Comparison of ENCODE assay signal across 29 cellular contexts in genomic region chr5:146828385-146828784, GRCh38. TPM values are rescaled to one million over a fixed set of nuclear protein-coding genes. Genes with fewer than 3 reads are reported as not detected.
A peak's percentile ranks its signal among the peaks of the same experiment; 100 is the strongest.
DNase-seq lines count a peak whose midpoint lies in the region; ATAC-seq and TF ChIP-seq lines count a peak whose summit lies in the region.
"Had no signal": no experiment of that assay in that cellular context is flagged by ENCODE, and none has a peak within 500 bp of the region (broad histone marks: within the 10 kb centered on the region; RNA-seq: fewer than 3 reads in every experiment).

No MANE protein-coding gene starts in this region.

- POLR2A ChIA-PET in CD8-positive, alpha-beta memory T cell (lab: Charles Lee): no interaction called here

- peaks cover 4 to 18% (median 4%) of the 10 kb centered on the region in 3 donors for H3K4me1 Mint-ChIP-seq in CD8-positive, alpha-beta memory T cell
- H3K4me1 Mint-ChIP-seq: CD4-positive, CD25-positive, alpha-beta regulatory T cell; T-cell had no signal

- H3K27me3 ChIP-seq in WERI-Rb-1 (ENCODE audit: insufficient read depth, low read depth, severe bottlenecking): no peaks in the 10 kb centered on the region
- H3K27me3 ChIP-seq in left lung: no peaks in the 10 kb centered on the region
- H3K27me3 ChIP-seq in CD8-positive, alpha-beta memory T cell (ENCODE audit: insufficient read depth, low read length, poor library complexity, severe bottlenecking): no peaks in the 10 kb centered on the region
- H3K27me3 ChIP-seq: foreskin keratinocyte had no signal

- H3K4me1 ChIP-seq in left lung: no peaks in the 10 kb centered on the region
- no peaks in the 10 kb centered on the region for H3K4me1 ChIP-seq in CD8-positive, alpha-beta memory T cell (ENCODE audit: insufficient read depth, low read length)
- H3K4me1 ChIP-seq: foreskin keratinocyte had no signal

- intact Hi-C loops in left lung (cut with DNase I): no loop called here

- H3K27ac ChIP-seq in WERI-Rb-1 (peak overlapping the region; percentile 47), left lung (no peak overlapping the region)
- no peak overlapping the region for H3K27ac ChIP-seq in CD8-positive, alpha-beta memory T cell (ENCODE audit: low read depth, low read length)
- H3K27ac ChIP-seq: foreskin keratinocyte had no signal

- DNase-seq in D341Med (ENCODE audit: low spot score): peak; percentile 60
- DNase-seq in NCI-H1694 treated with DMSO at 0.1 percent for 48 hours (lab: John Stamatoyannopoulos, UW): peak; percentile 47
- DNase-seq in WERI-Rb-1: peak; percentile 46
- DNase-seq in left kidney (ENCODE audit: low read depth, low spot score): peak; percentile 41
- DNase-seq in SHP77 treated with DMSO at 0.1 percent for 48 hours (lab: John Stamatoyannopoulos, UW): no peak
- DNase-seq in left lung: no peak
- DNase-seq in CD8-positive, alpha-beta memory T cell: no peak
- DNase-seq: activated CD4-positive, alpha-beta T cell treated with anti-CD3 and anti-CD28 coated beads for 1 hour; activated CD8-positive, alpha-beta memory T cell treated with anti-CD3 and anti-CD28 coated beads for 24 hours; activated naive CD4-positive, alpha-beta T cell treated with Interleukin-2 at 50 U/mL for 16 hours; activated T-cell treated with anti-CD3 and anti-CD28 coated beads, Interleukin-2, amount 50 U/mL, for 48 hours; amniotic stem cell; CD4-positive, CD25-positive, alpha-beta regulatory T cell; effector CD8-positive, alpha-beta T cell; erythroblast; foreskin keratinocyte; NCI-H1092 treated with DMSO at 0.1 percent for 48 hours; NCI-H2081; NCI-H748 treated with DMSO at 0.1 percent for 48 hours; nucleus accumbens; SHP77; stimulated activated CD4-positive, alpha-beta T cell treated with anti-CD3 and anti-CD28 coated beads, Interleukin-4, amount 100 ng/mL, for 1 hour; stimulated activated naive CD4-positive, alpha-beta T cell; T-cell had no signal

- H3K4me3 Mint-ChIP-seq in CD8-positive, alpha-beta memory T cell: no peak overlapping the region
- H3K4me3 Mint-ChIP-seq: CD4-positive, CD25-positive, alpha-beta regulatory T cell; central memory CD8-positive, alpha-beta T cell; T-cell had no signal

- no peaks in the 10 kb centered on the region for H3K27me3 Mint-ChIP-seq in CD8-positive, alpha-beta memory T cell
- H3K27me3 Mint-ChIP-seq: CD4-positive, CD25-positive, alpha-beta regulatory T cell; central memory CD8-positive, alpha-beta T cell; T-cell had no signal

- no peaks in the 10 kb centered on the region for H3K9me3 Mint-ChIP-seq in CD8-positive, alpha-beta memory T cell
- H3K9me3 Mint-ChIP-seq: central memory CD8-positive, alpha-beta T cell; T-cell had no signal

- H3K9me3 ChIP-seq in WERI-Rb-1 (ENCODE audit: severe bottlenecking) (no peaks in the 10 kb centered on the region), left lung (no peaks in the 10 kb centered on the region)
- no peaks in the 10 kb centered on the region for H3K9me3 ChIP-seq in CD8-positive, alpha-beta memory T cell (ENCODE audit: low read length)
- H3K9me3 ChIP-seq: thoracic aorta had no signal

- no peaks in the 10 kb centered on the region for H3K36me3 ChIP-seq in WERI-Rb-1
- H3K36me3 ChIP-seq in left lung: no peaks in the 10 kb centered on the region
- H3K36me3 ChIP-seq in CD8-positive, alpha-beta memory T cell (ENCODE audit: insufficient read depth, low read length): no peaks in the 10 kb centered on the region
- H3K36me3 ChIP-seq: thoracic aorta had no signal

- TF ChIP-seq CTCF in WERI-Rb-1 (IDR thresholded peaks at IDR 0.05; ENCODE audit: low read depth, low read length) (no peak), left lung (IDR thresholded peaks at IDR 0.05) (no peak)

- ATAC-seq in left lung (no peak), HG03378 (IDR thresholded peaks at IDR 0.05; ENCODE audit: unreplicated experiment) (no peak)
- ATAC-seq: foreskin keratinocyte, GM12878, T-cell had no signal

- no peak overlapping the region for H3K4me3 ChIP-seq in WERI-Rb-1 (ENCODE audit: low read depth, low read length)
- H3K4me3 ChIP-seq in left lung: no peak overlapping the region
- no peak overlapping the region for H3K4me3 ChIP-seq in CD8-positive, alpha-beta memory T cell (ENCODE audit: low read length)
- H3K4me3 ChIP-seq: GM12878, thoracic aorta had no signal

- no peaks in the 10 kb centered on the region for H3K36me3 Mint-ChIP-seq in CD8-positive, alpha-beta memory T cell
- H3K36me3 Mint-ChIP-seq: CD4-positive, CD25-positive, alpha-beta regulatory T cell; T-cell had no signal

- CTCF ChIA-PET in CD8-positive, alpha-beta memory T cell (lab: Charles Lee): no interaction called here

- H3K27ac Mint-ChIP-seq in CD8-positive, alpha-beta memory T cell: no peak overlapping the region
- H3K27ac Mint-ChIP-seq: CD4-positive, CD25-positive, alpha-beta regulatory T cell; T-cell had no signal

RNA-seq across cellular contexts. Expression of gene PPP2R2B, which starts 50.2 kb away (rescaled TPM):
- 1 to 10 TPM in 1 of 2 donors, under 1 TPM in 1; 0.70 to 1.5 TPM for total RNA-seq in left lung
- total RNA-seq in CD8-positive, alpha-beta memory T cell: 1 to 10 TPM; 2.3 to 4.2 TPM
- polyA plus RNA-seq in CD8-positive, alpha-beta memory T cell: 29.7 TPM
- total RNA-seq: GM12878, lung microvascular endothelial cell had no signal
- polyA plus RNA-seq: foreskin keratinocyte, GM12878 had no signal

Comparison
In these comparisons a context has a peak if more than half of its experiments do, and no peak if none do; other contexts are left out.
1. DNase-seq: peak in D341Med (single experiment), NCI-H1694 treated with DMSO at 0.1 percent for 48 hours (single experiment), WERI-Rb-1 (single experiment) and left kidney (single experiment); none in SHP77 treated with DMSO at 0.1 percent for 48 hours (single experiment), left lung (0 of 2) and CD8-positive, alpha-beta memory T cell (0 of 5).